ENCODE assay signal across 23 cellular contexts in the genomic region with DNA sequence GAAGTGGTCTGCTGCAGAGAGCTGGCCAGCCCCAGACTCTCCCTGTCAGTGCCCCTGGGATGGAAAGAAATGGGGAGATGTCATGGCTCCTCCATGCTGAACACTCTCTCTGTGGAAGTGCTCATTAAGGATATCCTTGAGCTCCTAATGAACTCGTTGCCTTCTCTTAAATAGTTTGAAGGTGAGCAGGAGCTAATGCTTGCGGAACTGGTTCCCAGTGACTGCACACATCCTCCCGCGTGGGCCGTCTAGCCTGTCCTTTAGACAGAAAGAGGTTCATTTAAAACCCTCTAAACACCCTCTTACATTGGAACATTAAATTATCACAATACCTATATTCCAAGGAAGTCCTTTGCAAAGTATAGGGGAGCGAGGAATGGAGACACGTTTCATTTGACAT. TPM values are rescaled to one million over a fixed set of nuclear protein-coding genes. Genes with fewer than 3 reads are reported as not detected.
"Had no signal": no experiment of that assay in that cellular context is flagged by ENCODE, and none has a peak within 500 bp of the region (broad histone marks: within the 10 kb centered on the region; RNA-seq: fewer than 3 reads in every experiment).

No MANE protein-coding gene starts in this region.

- H3K4me3 ChIP-seq: SJSA1, SK-N-MC had no signal

- H3K4me2 ChIP-seq: KMS-11 had no signal

- FAIRE-seq: HepG2, RCC 7860 had no signal

- DNase-seq: IMR-90, Kasumi-1, MM.1S, NCI-H1092 treated with DMSO at 0.1 percent for 48 hours, NCI-H1436, NCI-H187, NCI-H2029, NCI-H2081 treated with DMSO at 0.1 percent for 48 hours, NCI-H2227 treated with DMSO at 0.1 percent for 48 hours, NCI-H524 treated with DMSO at 0.1 percent for 48 hours, NCI-H69, NCI-H774, Right ventricle myocardium superior, RPMI8226, SIG-M5 had no signal

- H3K9ac ChIP-seq: KMS-11 had no signal

- H3K36me3 ChIP-seq: SJSA1 had no signal

- H3K9me3 ChIP-seq: SJSA1 had no signal

- ATAC-seq: HepG2 had no signal

- H3K27me3 ChIP-seq: SJSA1 had no signal

- H3K27ac ChIP-seq: KMS-11, SJSA1, SK-N-MC had no signal

RNA-seq across cellular contexts. Expression of a gene that starts 5.9 kb away (rescaled TPM):
- total RNA-seq: HepG2, HT1080, IMR-90, M059J, NCI-H460, Right ventricle myocardium superior had no signal
- polyA plus RNA-seq: HepG2, IMR-90 had no signal
